12 cellular contexts compared by ENCODE assay signal in the genomic region with DNA sequence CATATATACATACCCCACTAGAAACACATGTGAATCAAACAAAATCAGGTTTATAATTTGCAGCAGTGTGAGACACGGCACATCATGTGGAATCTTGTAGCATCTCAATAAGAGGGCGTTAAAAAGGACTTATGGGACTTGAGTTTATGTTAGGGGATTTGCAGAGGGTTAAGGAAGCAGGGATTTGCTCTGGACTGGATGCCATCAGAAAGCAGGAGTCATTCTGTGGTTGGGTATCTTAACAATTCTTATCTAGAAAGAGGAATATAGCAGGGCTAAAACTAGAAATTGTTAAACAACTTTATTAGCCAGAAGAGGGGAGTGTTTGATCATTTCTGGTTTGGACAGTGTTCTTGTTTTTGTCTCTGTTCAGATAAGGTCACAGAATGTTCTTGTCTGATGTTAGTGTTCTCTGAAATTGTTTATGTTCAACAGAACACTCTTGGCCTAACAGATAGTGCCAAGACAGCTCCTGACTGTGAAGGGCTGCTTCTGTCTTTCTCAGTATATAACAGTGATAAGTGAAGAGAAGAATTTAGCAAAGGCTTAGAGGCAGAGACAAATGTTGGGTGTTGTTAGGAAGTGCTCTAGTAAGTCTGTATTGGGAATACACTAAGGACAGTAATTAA. TPM values are rescaled to one million over a fixed set of nuclear protein-coding genes. Genes with fewer than 3 reads are reported as not detected.
DNase-seq lines count a peak whose midpoint lies in the region; ATAC-seq, FAIRE-seq and TF ChIP-seq lines count a peak whose summit lies in the region.
"Had no signal": no experiment of that assay in that cellular context is flagged by ENCODE, and none has a peak within 500 bp of the region (broad histone marks: within the 10 kb centered on the region; RNA-seq: fewer than 3 reads in every experiment).

No MANE protein-coding gene starts in this region.

- H3K27me3 Mint-ChIP-seq in T-helper 17 cell (peaks cover under 1% of the 10 kb centered on the region), endodermal cell (ENCODE audit: insufficient read depth) (no peaks in the 10 kb centered on the region)
- H3K27me3 Mint-ChIP-seq in activated CD4-positive, alpha-beta T cell treated with anti-CD3 and anti-CD28 coated beads, Interleukin-2, amount 10 ng/mL, durations not matched to agents 24 days and 14 days = no peaks in the 10 kb centered on the region

- no peak overlapping the region for H3K27ac Mint-ChIP-seq in T-helper 17 cell
- H3K27ac Mint-ChIP-seq in endodermal cell = no peak overlapping the region
- no peak overlapping the region for H3K27ac Mint-ChIP-seq in activated CD4-positive, alpha-beta T cell treated with anti-CD3 and anti-CD28 coated beads, Interleukin-2, amount 10 ng/mL, durations not matched to agents 24 days and 14 days
- H3K27ac Mint-ChIP-seq: CD4-positive, alpha-beta memory T cell; stimulated activated naive CD8-positive, alpha-beta T cell treated with anti-CD3 and anti-CD28 coated beads, Interleukin-15, Interleukin-2, amounts not matched to agents 100 ng/mL and 50 ng/mL, for 24 hours had no signal

- no peak overlapping the region for H3K9ac ChIP-seq in endodermal cell (ENCODE audit: extremely low read depth, low read length, poor library complexity, severe bottlenecking)

- H3K27ac ChIP-seq in layer of hippocampus (ENCODE audit: low read depth, low read length) (peak overlapping the region; percentile 80), endodermal cell (ENCODE audit: low read depth, low read length) (no peak overlapping the region)
- H3K27ac ChIP-seq: psoas muscle had no signal

- H3K36me3 ChIP-seq in endodermal cell (ENCODE audit: control insufficient read depth, insufficient read depth, low read length) = peaks cover 24% of the 10 kb centered on the region

- 90 to 96% methylated on average over 2 of the region's 2 CpGs for WGBS in endodermal cell (ENCODE audit: insufficient coverage in 1 of 2, insufficient read length in 1 of 2), 2 experiments

- H3K36me3 Mint-ChIP-seq in T-helper 17 cell (ENCODE audit: low read depth) (no peaks in the 10 kb centered on the region), endodermal cell (ENCODE audit: low read depth) (peaks cover 28% of the 10 kb centered on the region)
- no peaks in the 10 kb centered on the region for H3K36me3 Mint-ChIP-seq in activated CD4-positive, alpha-beta T cell treated with anti-CD3 and anti-CD28 coated beads, Interleukin-2, amount 10 ng/mL, durations not matched to agents 24 days and 14 days (ENCODE audit: low read depth)
- H3K36me3 Mint-ChIP-seq: CD4-positive, alpha-beta memory T cell had no signal

- TF ChIP-seq CTCF in endodermal cell (conservative IDR thresholded peaks at IDR 0.05) = no peak

- no peak overlapping the region for H3K4me3 ChIP-seq in endodermal cell (ENCODE audit: low read length)
- H3K4me3 ChIP-seq: psoas muscle had no signal

- TF ChIP-seq POLR2A in GM12892 (IDR thresholded peaks at IDR 0.05; ENCODE audit: low read depth, low read length) = no peak

- H3K4me1 ChIP-seq in endodermal cell (ENCODE audit: control insufficient read depth, insufficient read depth, low read length) = no peaks in the 10 kb centered on the region
- H3K4me1 ChIP-seq: psoas muscle had no signal

- no peak for ATAC-seq in T-helper 17 cell
- ATAC-seq: psoas muscle had no signal

- H3K27me3 ChIP-seq in layer of hippocampus (ENCODE audit: control insufficient read depth, insufficient read depth, low read length) (no peaks in the 10 kb centered on the region), endodermal cell (ENCODE audit: control insufficient read depth, insufficient read depth, low read length, poor library complexity, severe bottlenecking) (no peaks in the 10 kb centered on the region)

- intact Hi-C loops in activated CD4-positive, alpha-beta T cell treated with anti-CD3 and anti-CD28 coated beads, Interleukin-2, amount 10 ng/mL, durations not matched to agents 24 days and 14 days (cut with micrococcal nuclease) = no loop called here

- H3K4me1 Mint-ChIP-seq in T-helper 17 cell (no peaks in the 10 kb centered on the region), endodermal cell (no peaks in the 10 kb centered on the region)
- no peaks in the 10 kb centered on the region for H3K4me1 Mint-ChIP-seq in activated CD4-positive, alpha-beta T cell treated with anti-CD3 and anti-CD28 coated beads, Interleukin-2, amount 10 ng/mL, durations not matched to agents 24 days and 14 days
- H3K4me1 Mint-ChIP-seq: CD4-positive, alpha-beta memory T cell had no signal

- peaks cover 17% of the 10 kb centered on the region for H3K9me3 Mint-ChIP-seq in endodermal cell
- H3K9me3 Mint-ChIP-seq in activated CD4-positive, alpha-beta T cell treated with anti-CD3 and anti-CD28 coated beads, Interleukin-2, amount 10 ng/mL, durations not matched to agents 24 days and 14 days = no peaks in the 10 kb centered on the region
- H3K9me3 Mint-ChIP-seq: stimulated activated naive CD8-positive, alpha-beta T cell treated with anti-CD3 and anti-CD28 coated beads, Interleukin-15, Interleukin-2, amounts not matched to agents 100 ng/mL and 50 ng/mL, for 24 hours had no signal

- DNase-seq in A172 (ENCODE audit: low spot score) (peak; percentile 8), HTR-8/SVneo (ENCODE audit: insufficient read length, low spot score) (peak; percentile 26), astrocyte of the hippocampus (ENCODE audit: low read depth, low spot score) (peak; percentile 39), T-helper 17 cell (no peak), GM12892 (ENCODE audit: insufficient read length) (no peak), endodermal cell (no peak)
- no peak for DNase-seq in activated CD4-positive, alpha-beta T cell treated with anti-CD3 and anti-CD28 coated beads, Interleukin-2, amount 10 ng/mL, durations not matched to agents 24 days and 14 days
- DNase-seq: CD4-positive, alpha-beta memory T cell; psoas muscle had no signal

- FAIRE-seq in HTR-8/SVneo (lab: Jason Lieb, UNC) (no peak), GM12892 (lab: Jason Lieb, UNC) (no peak)

- H3K9me3 ChIP-seq in T-helper 17 cell (ENCODE audit: control insufficient read depth, low read length, poor library complexity, severe bottlenecking) = no peaks in the 10 kb centered on the region
- peaks cover 11% of the 10 kb centered on the region for H3K9me3 ChIP-seq in endodermal cell (ENCODE audit: control insufficient read depth, low read length)
- H3K9me3 ChIP-seq: psoas muscle had no signal

- H3K4me3 Mint-ChIP-seq in T-helper 17 cell (no peak overlapping the region), endodermal cell (no peak overlapping the region)
- H3K4me3 Mint-ChIP-seq in activated CD4-positive, alpha-beta T cell treated with anti-CD3 and anti-CD28 coated beads, Interleukin-2, amount 10 ng/mL, durations not matched to agents 24 days and 14 days = no peak overlapping the region
- H3K4me3 Mint-ChIP-seq: CD4-positive, alpha-beta memory T cell; stimulated activated naive CD8-positive, alpha-beta T cell treated with anti-CD3 and anti-CD28 coated beads, Interleukin-15, Interleukin-2, amounts not matched to agents 100 ng/mL and 50 ng/mL, for 24 hours had no signal

RNA-seq across cellular contexts. Expression of a gene that starts 39.2 kb away (rescaled TPM):
- total RNA-seq in A172 (2014; rRNA removed; shearing (Covaris generic)) = not detected in 2 replicates
- total RNA-seq in T-helper 17 cell (not detected), endodermal cell (10 to 100 TPM; 65.1 to 65.3 TPM)
- polyA plus RNA-seq in GM12892 (2012; ENCODE audit: missing spikeins) = not detected
- 46.4 TPM for polyA plus RNA-seq in endodermal cell (2013, experiment 1 of 2)
- 46.7 TPM for polyA plus RNA-seq in endodermal cell (2013, experiment 2 of 2)
- total RNA-seq in activated CD4-positive, alpha-beta T cell treated with anti-CD3 and anti-CD28 coated beads, Interleukin-2, amount 10 ng/mL, durations not matched to agents 24 days and 14 days = not detected in 2 replicates
- total RNA-seq: CD4-positive, alpha-beta memory T cell; psoas muscle had no signal
- polyA plus RNA-seq: CD4-positive, alpha-beta memory T cell; esophagus; psoas muscle had no signal

Comparison
In these comparisons a context has a peak if more than half of its experiments do, and no peak if none do; other contexts are left out.
1. DNase-seq: peak in A172 (single experiment), HTR-8/SVneo (single experiment) and astrocyte of the hippocampus (single experiment); none in T-helper 17 cell (0 of 3), GM12892 (single experiment), endodermal cell (single experiment) and activated CD4-positive, alpha-beta T cell treated with anti-CD3 and anti-CD28 coated beads, Interleukin-2, amount 10 ng/mL, durations not matched to agents 24 days and 14 days (single experiment).
2. RNA of a gene that starts 39.2 kb away (total RNA-seq): 65.1 to 65.3 TPM in endodermal cell; not detected in T-helper 17 cell, not detected in A172 and not detected in activated CD4-positive, alpha-beta T cell treated with anti-CD3 and anti-CD28 coated beads, Interleukin-2, amount 10 ng/mL, durations not matched to agents 24 days and 14 days; every median in the first group is over 10 times any median in the second.